1 cellular context compared by ENCODE assay signal in the genomic region with DNA sequence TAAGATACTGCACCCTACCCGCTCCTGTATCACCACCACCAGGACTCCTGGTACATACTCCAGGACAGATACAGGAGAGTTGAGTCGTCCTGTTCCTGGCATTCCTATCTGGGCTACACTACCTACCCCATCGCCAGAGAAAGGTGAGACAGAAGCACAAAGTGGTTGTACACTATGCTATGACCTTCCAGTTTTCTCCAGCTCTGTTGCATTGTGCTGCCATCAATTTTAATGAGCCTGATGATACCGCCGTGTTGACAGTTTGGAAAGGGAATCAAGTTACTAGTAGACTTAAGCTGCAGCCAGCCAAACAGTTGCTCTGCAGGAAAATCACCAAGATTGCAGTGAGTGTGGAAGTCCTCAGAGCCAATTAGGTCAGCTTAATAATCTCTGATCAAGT.
TF ChIP-seq lines count a peak whose summit lies in the region.

No MANE protein-coding gene starts in this region.

TF ChIP-seq in HepG2, 621 proteins besides CTCF, POLR2A, EP300 and RAD21:
- TF ChIP-seq PTBP1 (IDR thresholded peaks at IDR 0.05; ENCODE audit: low read depth, low read length, poor library complexity, severe bottlenecking) (no peak), TOPORS (CRISPR knock-in tag; IDR thresholded peaks at IDR 0.05) (no peak), MLLT10 (CRISPR knock-in tag; IDR thresholded peaks at IDR 0.05) (no peak), CEBPG (CRISPR knock-in tag; IDR thresholded peaks at IDR 0.05) (no peak), SRY (CRISPR knock-in tag; IDR thresholded peaks at IDR 0.05) (no peak), ZNF567 (CRISPR knock-in tag; IDR thresholded peaks at IDR 0.05; ENCODE audit: borderline replicate concordance) (no peak), RBAK (CRISPR knock-in tag; IDR thresholded peaks at IDR 0.05) (no peak), ADNP (CRISPR knock-in tag; IDR thresholded peaks at IDR 0.05) (no peak)
